In the genomic region with DNA sequence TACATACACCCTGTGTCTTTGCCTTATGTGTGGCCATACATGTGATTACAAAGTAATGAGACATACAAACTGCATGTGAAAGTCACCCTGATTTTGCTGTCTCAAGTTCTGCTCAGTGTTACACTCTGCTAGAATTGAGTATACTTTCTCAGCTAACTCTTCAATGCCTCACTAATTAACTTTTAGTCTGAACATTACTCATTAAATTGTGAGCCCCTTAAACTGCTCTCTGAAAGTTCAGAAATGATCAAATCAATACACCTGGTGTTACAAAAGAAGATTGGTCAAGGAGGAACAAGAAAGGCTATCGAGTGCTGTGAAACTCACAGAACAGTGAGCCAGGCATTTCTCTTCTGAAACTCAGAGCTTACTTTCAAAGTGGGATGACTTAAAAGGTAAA, we compare ENCODE assay signal across 22 cellular contexts.
A peak's percentile ranks its signal among the peaks of the same experiment; 100 is the strongest.
DNase-seq lines count a peak whose midpoint lies in the region; ATAC-seq, FAIRE-seq and TF ChIP-seq lines count a peak whose summit lies in the region.
"Had no signal": no experiment of that assay in that cellular context is flagged by ENCODE, and none has a peak within 500 bp of the region (broad histone marks: within the 10 kb centered on the region; RNA-seq: fewer than 3 reads in every experiment).

No MANE protein-coding gene starts in this region.

- H3K4me1 Mint-ChIP-seq in GM23338: no peaks in the 10 kb centered on the region
- H3K4me1 Mint-ChIP-seq: activated CD4-positive, alpha-beta T cell treated with anti-CD3 and anti-CD28 coated beads, Interleukin-2, amount 10 ng/mL, durations not matched to agents 7 days and 5 days; activated naive CD4-positive, alpha-beta T cell treated with anti-CD3 and anti-CD28 coated beads, Interleukin-2, amount 10 ng/mL, durations not matched to agents 7 days and 5 days had no signal

- no peaks in the 10 kb centered on the region for H3K4me1 ChIP-seq in kidney (ENCODE audit: control insufficient read depth in 1 of 2, insufficient read depth in 1 of 2, low read depth in 1 of 2, low read length in 2 of 2)
- no peaks in the 10 kb centered on the region for H3K4me1 ChIP-seq in GM23338 (ENCODE audit: insufficient read depth)
- H3K4me1 ChIP-seq: ascending aorta, esophagus squamous epithelium, uterus had no signal

- H3K9ac ChIP-seq in kidney (ENCODE audit: low read length in 2 of 2): no peak overlapping the region
- H3K9ac ChIP-seq: KMS-11 had no signal

- H3K27ac Mint-ChIP-seq in GM23338: no peak overlapping the region
- H3K27ac Mint-ChIP-seq: activated CD4-positive, alpha-beta T cell treated with anti-CD3 and anti-CD28 coated beads, Interleukin-2, amount 10 ng/mL, durations not matched to agents 7 days and 5 days; activated naive CD4-positive, alpha-beta T cell treated with anti-CD3 and anti-CD28 coated beads, Interleukin-2, amount 10 ng/mL, durations not matched to agents 7 days and 5 days had no signal

- H3K79me2 ChIP-seq in GM23338 (replicated peaks; ENCODE audit: insufficient read depth): no peaks in the 10 kb centered on the region

- H3K36me3 Mint-ChIP-seq in GM23338 (ENCODE audit: low read depth): no peaks in the 10 kb centered on the region
- H3K36me3 Mint-ChIP-seq: activated naive CD4-positive, alpha-beta T cell treated with anti-CD3 and anti-CD28 coated beads, Interleukin-2, amount 10 ng/mL, durations not matched to agents 7 days and 5 days had no signal

- H3F3A ChIP-seq in GM23338 (replicated peaks; ENCODE audit: low read depth): no peaks in the 10 kb centered on the region

- H3K4me2 ChIP-seq in GM23338: no peak overlapping the region
- H3K4me2 ChIP-seq: KMS-11 had no signal

- peak; percentile 88 for ATAC-seq in GM18511 (IDR thresholded peaks at IDR 0.05; ENCODE audit: unreplicated experiment)
- ATAC-seq in GM19463 (IDR thresholded peaks at IDR 0.05; ENCODE audit: unreplicated experiment): peak; percentile 80
- ATAC-seq in HG02798 (IDR thresholded peaks at IDR 0.05; ENCODE audit: poor library complexity, unreplicated experiment): peak; percentile 53
- ATAC-seq in HG03354 (IDR thresholded peaks at IDR 0.05; ENCODE audit: poor library complexity, severe bottlenecking, unreplicated experiment): peak; percentile 84
- no peak for ATAC-seq in GM23338
- ATAC-seq: mucosa of descending colon had no signal

- intact Hi-C loops in kidney (cut with DNase I): no loop called here

- H3K27ac ChIP-seq in kidney (ENCODE audit: low read depth in 2 of 2, low read length in 2 of 2): no peak overlapping the region
- no peak overlapping the region for H3K27ac ChIP-seq in GM23338 (ENCODE audit: low read depth)
- H3K27ac ChIP-seq: ascending aorta, esophagus squamous epithelium, KMS-11, left ventricle myocardium inferior, uterus had no signal

- TF ChIP-seq CTCF in kidney (IDR thresholded peaks at IDR 0.05; ENCODE audit: borderline replicate concordance, extremely low read depth, insufficient read depth) (no peak), GM23338 (conservative IDR thresholded peaks at IDR 0.05; ENCODE audit: low read depth in 2 of 2) (no peak)

- no peak for FAIRE-seq in kidney (lab: Jason Lieb, UNC)

- H4K20me1 ChIP-seq in GM23338 (replicated peaks; ENCODE audit: insufficient read depth): no peaks in the 10 kb centered on the region

- H3K36me3 ChIP-seq in kidney (ENCODE audit: control insufficient read depth in 1 of 2, insufficient read depth in 2 of 2, low read length in 2 of 2): no peaks in the 10 kb centered on the region
- H3K36me3 ChIP-seq in GM23338 (ENCODE audit: insufficient read depth): no peaks in the 10 kb centered on the region
- H3K36me3 ChIP-seq: ascending aorta, esophagus squamous epithelium, left ventricle myocardium inferior, uterus had no signal

- no peak for DNase-seq in kidney
- no peak for DNase-seq in C1 segment of cervical spinal cord (lab: John Stamatoyannopoulos, UW)
- DNase-seq in NCI-H510A (lab: John Stamatoyannopoulos, UW): no peak
- no peak for DNase-seq in GM23338 (ENCODE audit: low spot score)
- DNase-seq: activated CD4-positive, alpha-beta T cell treated with anti-CD3 and anti-CD28 coated beads, Interleukin-2, amount 10 ng/mL, durations not matched to agents 7 days and 5 days; activated naive CD4-positive, alpha-beta T cell treated with anti-CD3 and anti-CD28 coated beads, Interleukin-2, amount 10 ng/mL, durations not matched to agents 7 days and 5 days; cerebellar nuclear complex; effector memory CD4-positive, alpha-beta T cell; esophagus squamous epithelium; left ventricle myocardium inferior; mucosa of descending colon; NCI-H1092; NCI-H2107; NCI-H524 treated with DMSO at 0.1 percent for 48 hours; substantia nigra; uterus had no signal

- H3K27me3 ChIP-seq in GM23338 (ENCODE audit: insufficient read depth): no peaks in the 10 kb centered on the region
- H3K27me3 ChIP-seq: ascending aorta, esophagus squamous epithelium, uterus had no signal

- no peak overlapping the region for H3K4me3 ChIP-seq in kidney (ENCODE audit: low read length in 2 of 2)
- no peak overlapping the region for H3K4me3 ChIP-seq in GM23338
- H3K4me3 ChIP-seq: ascending aorta, esophagus squamous epithelium, left ventricle myocardium inferior, mucosa of descending colon, uterus had no signal

- H3K4me3 Mint-ChIP-seq in GM23338: no peak overlapping the region
- H3K4me3 Mint-ChIP-seq: activated CD4-positive, alpha-beta T cell treated with anti-CD3 and anti-CD28 coated beads, Interleukin-2, amount 10 ng/mL, durations not matched to agents 7 days and 5 days; activated naive CD4-positive, alpha-beta T cell treated with anti-CD3 and anti-CD28 coated beads, Interleukin-2, amount 10 ng/mL, durations not matched to agents 7 days and 5 days had no signal

- no peaks in the 10 kb centered on the region for H3K9me3 Mint-ChIP-seq in GM23338
- H3K9me3 Mint-ChIP-seq: activated CD4-positive, alpha-beta T cell treated with anti-CD3 and anti-CD28 coated beads, Interleukin-2, amount 10 ng/mL, durations not matched to agents 7 days and 5 days; activated naive CD4-positive, alpha-beta T cell treated with anti-CD3 and anti-CD28 coated beads, Interleukin-2, amount 10 ng/mL, durations not matched to agents 7 days and 5 days had no signal

- no peaks in the 10 kb centered on the region for H3K9me2 ChIP-seq in GM23338 (ENCODE audit: insufficient read depth)

- H3K27me3 Mint-ChIP-seq in GM23338 (ENCODE audit: insufficient read depth, low read depth, poor library complexity): no peaks in the 10 kb centered on the region

- peaks cover 0 to 3% of the 10 kb centered on the region in 2 donors for H3K9me3 ChIP-seq in kidney (ENCODE audit: control insufficient read depth in 1 of 2, low read length in 2 of 2)
- H3K9me3 ChIP-seq: ascending aorta, esophagus squamous epithelium, mucosa of descending colon, uterus had no signal

- no peak overlapping the region for H2AFZ ChIP-seq in GM23338

TF ChIP-seq in GM23338, 12 proteins besides CTCF, POLR2A, EP300 and RAD21 (continues in another document):
- TF ChIP-seq JUNB (IDR thresholded peaks at IDR 0.05; ENCODE audit: unreplicated experiment) (no peak), STAT1 (IDR thresholded peaks at IDR 0.05; ENCODE audit: unreplicated experiment) (no peak), CREB1 (CRISPR knock-in tag; IDR thresholded peaks at IDR 0.05; ENCODE audit: low read depth) (no peak), NANOG (IDR thresholded peaks at IDR 0.05; ENCODE audit: borderline replicate concordance) (no peak), ZNF331 (CRISPR knock-in tag; IDR thresholded peaks at IDR 0.05; ENCODE audit: low read depth) (no peak), POLR2AphosphoS5 (IDR thresholded peaks at IDR 0.05; ENCODE audit: low read depth) (no peak)
- TF ChIP-seq, protein P1, sequence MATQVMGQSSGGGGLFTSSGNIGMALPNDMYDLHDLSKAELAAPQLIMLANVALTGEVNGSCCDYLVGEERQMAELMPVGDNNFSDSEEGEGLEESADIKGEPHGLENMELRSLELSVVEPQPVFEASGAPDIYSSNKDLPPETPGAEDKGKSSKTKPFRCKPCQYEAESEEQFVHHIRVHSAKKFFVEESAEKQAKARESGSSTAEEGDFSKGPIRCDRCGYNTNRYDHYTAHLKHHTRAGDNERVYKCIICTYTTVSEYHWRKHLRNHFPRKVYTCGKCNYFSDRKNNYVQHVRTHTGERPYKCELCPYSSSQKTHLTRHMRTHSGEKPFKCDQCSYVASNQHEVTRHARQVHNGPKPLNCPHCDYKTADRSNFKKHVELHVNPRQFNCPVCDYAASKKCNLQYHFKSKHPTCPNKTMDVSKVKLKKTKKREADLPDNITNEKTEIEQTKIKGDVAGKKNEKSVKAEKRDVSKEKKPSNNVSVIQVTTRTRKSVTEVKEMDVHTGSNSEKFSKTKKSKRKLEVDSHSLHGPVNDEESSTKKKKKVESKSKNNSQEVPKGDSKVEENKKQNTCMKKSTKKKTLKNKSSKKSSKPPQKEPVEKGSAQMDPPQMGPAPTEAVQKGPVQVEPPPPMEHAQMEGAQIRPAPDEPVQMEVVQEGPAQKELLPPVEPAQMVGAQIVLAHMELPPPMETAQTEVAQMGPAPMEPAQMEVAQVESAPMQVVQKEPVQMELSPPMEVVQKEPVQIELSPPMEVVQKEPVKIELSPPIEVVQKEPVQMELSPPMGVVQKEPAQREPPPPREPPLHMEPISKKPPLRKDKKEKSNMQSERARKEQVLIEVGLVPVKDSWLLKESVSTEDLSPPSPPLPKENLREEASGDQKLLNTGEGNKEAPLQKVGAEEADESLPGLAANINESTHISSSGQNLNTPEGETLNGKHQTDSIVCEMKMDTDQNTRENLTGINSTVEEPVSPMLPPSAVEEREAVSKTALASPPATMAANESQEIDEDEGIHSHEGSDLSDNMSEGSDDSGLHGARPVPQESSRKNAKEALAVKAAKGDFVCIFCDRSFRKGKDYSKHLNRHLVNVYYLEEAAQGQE (IDR thresholded peaks at IDR 0.05; ENCODE audit: unreplicated experiment): no peak
